ENCODE assay signal across 1 cellular context in genomic region chr17:81514735-81515529, GRCh38.
TF ChIP-seq lines count a peak whose summit lies in the region.

No MANE protein-coding gene starts in this region.

TF ChIP-seq in SK-N-SH, 30 proteins besides CTCF, POLR2A, EP300 and RAD21 (continued from another document):
- TF ChIP-seq IRF3 (IDR thresholded peaks at IDR 0.05; ENCODE audit: low read depth, low read length) (no peak), FOXJ3 (CRISPR knock-in tag; IDR thresholded peaks at IDR 0.05) (no peak), CHD2 (IDR thresholded peaks at IDR 0.05; ENCODE audit: low read length, partially characterized antibody) (no peak), MXI1 (IDR thresholded peaks at IDR 0.05; ENCODE audit: low read depth, low read length) (peak; percentile 73; the same call in 1 of the 2 replicates), USF1 (IDR thresholded peaks at IDR 0.05; ENCODE audit: borderline replicate concordance, low read depth) (no peak), TAF1 (IDR thresholded peaks at IDR 0.05; ENCODE audit: borderline replicate concordance, low read depth, low read length) (peak; percentile 44), GABPA (IDR thresholded peaks at IDR 0.05; ENCODE audit: low read depth) (peak; percentile 65), USF2 (IDR thresholded peaks at IDR 0.05; ENCODE audit: borderline replicate concordance, low read depth, low read length) (no peak), FOSL2 (IDR thresholded peaks at IDR 0.05; ENCODE audit: borderline replicate concordance, low read depth) (peak; percentile 48; the same call in 1 of the 2 replicates), REST (IDR thresholded peaks at IDR 0.05; ENCODE audit: low read depth, low read length) (no peak)
